ENCODE assay signal across 8 cellular contexts in the genomic region with DNA sequence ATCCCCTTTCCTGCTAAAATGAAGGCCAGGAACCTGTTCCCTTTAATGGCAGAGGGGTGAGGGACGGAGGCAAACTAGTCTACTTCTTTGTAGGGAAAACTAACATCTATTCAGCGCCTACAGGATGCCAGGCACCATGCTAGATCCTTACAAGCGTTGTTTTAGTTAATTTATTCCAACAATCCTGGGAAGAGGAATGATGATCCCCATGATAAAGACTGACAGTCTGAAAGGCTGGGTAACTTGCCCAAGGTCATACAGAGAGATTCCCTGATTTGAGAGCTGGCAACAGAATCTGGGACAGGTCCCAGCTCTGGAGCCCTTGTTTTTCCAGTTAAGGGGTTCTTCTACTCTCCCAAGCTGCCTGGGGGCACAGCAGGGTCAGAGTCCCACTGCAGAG. TPM values are rescaled to one million over a fixed set of nuclear protein-coding genes. Genes with fewer than 3 reads are reported as not detected.
DNase-seq lines count a peak whose midpoint lies in the region; ATAC-seq and TF ChIP-seq lines count a peak whose summit lies in the region.

No MANE protein-coding gene starts in this region.

- no peak for ATAC-seq in HG03159 (IDR thresholded peaks at IDR 0.05; ENCODE audit: unreplicated experiment)

- H3K79me2 ChIP-seq in Karpas-422 (ENCODE audit: low read length) = peaks cover 36% of the 10 kb centered on the region

- no peaks in the 10 kb centered on the region for H3K36me3 Mint-ChIP-seq in CD4-positive, alpha-beta memory T cell

- H3K9me3 ChIP-seq in CD4-positive, alpha-beta memory T cell (ENCODE audit: control insufficient read depth in 1 of 2, low read length in 2 of 2) = no peaks in the 10 kb centered on the region
- H3K9me3 ChIP-seq in Karpas-422 (ENCODE audit: low read length) (no peaks in the 10 kb centered on the region), neuron (ENCODE audit: low read length) (no peaks in the 10 kb centered on the region)

- peaks cover 2% of the 10 kb centered on the region; the same call in 1 of the 2 replicates for H4K20me1 ChIP-seq in Karpas-422 (ENCODE audit: insufficient read depth, low read depth, low read length)

- H2AFZ ChIP-seq in Karpas-422 (ENCODE audit: low read length) (peak overlapping the region; percentile 80), neuron (ENCODE audit: low read depth, low read length) (peak overlapping the region; percentile 57)

- no peaks in the 10 kb centered on the region for H3K27me3 Mint-ChIP-seq in CD4-positive, alpha-beta memory T cell

- H3K4me3 ChIP-seq in CD4-positive, alpha-beta memory T cell (ENCODE audit: low read length in 2 of 2) = peak overlapping the region; percentile 17 to 54
- peak overlapping the region; percentile 61 for H3K4me3 ChIP-seq in Karpas-422 (ENCODE audit: low read length)
- peak overlapping the region; percentile 63 for H3K4me3 ChIP-seq in neuron (ENCODE audit: low read length)

- H3K4me3 Mint-ChIP-seq in CD4-positive, alpha-beta memory T cell = peak overlapping the region; percentile 90 to 96 (median 92)

- CTCF ChIA-PET in CD4-positive, alpha-beta memory T cell (lab: Charles Lee; ENCODE audit: partially characterized antibody) = interaction anchor here (0.5 to 30.3 kb wide), 10 partner anchors 7 to 106 kb away, joined by 3 to 924 read pairs (median 4); no protein-coding TSS in a partner anchor

- intact Hi-C loops in CD4-positive, alpha-beta memory T cell (cut with micrococcal nuclease) = loop anchor here (1.0 to 2.0 kb wide), 4 partner anchors 27 to 187 kb away; a partner anchor contains a TSS

- peaks cover 74% of the 10 kb centered on the region for H3K4me1 ChIP-seq in CD4-positive, alpha-beta memory T cell (ENCODE audit: insufficient read depth, low read length)
- H3K4me1 ChIP-seq in Karpas-422 (ENCODE audit: low read length) (peaks cover 63% of the 10 kb centered on the region), neuron (ENCODE audit: insufficient read depth, low read length) (peaks cover 24% of the 10 kb centered on the region)

- no peak for TF ChIP-seq CTCF in GM10266 (IDR thresholded peaks at IDR 0.05; ENCODE audit: control insufficient read depth, insufficient read depth, low read depth, missing control alignments)

- POLR2A ChIA-PET in CD4-positive, alpha-beta memory T cell (lab: Charles Lee; ENCODE audit: partially characterized antibody) = interaction anchor here (0.6 to 11.2 kb wide), 14 partner anchors 8 to 187 kb away, joined by 3 to 135 read pairs (median 6); a partner anchor contains a TSS

- peak overlapping the region; percentile 63 for H3K9ac ChIP-seq in Karpas-422 (ENCODE audit: low read length)

- H3K4me2 ChIP-seq in Karpas-422 (ENCODE audit: low read depth, low read length, poor library complexity, severe bottlenecking) = peak overlapping the region; percentile 90

- no peaks in the 10 kb centered on the region for H3K27me3 ChIP-seq in CD4-positive, alpha-beta memory T cell (ENCODE audit: insufficient read depth, low read length)
- H3K27me3 ChIP-seq in Karpas-422 (ENCODE audit: low read length) (no peaks in the 10 kb centered on the region), neuron (ENCODE audit: insufficient read depth, low read length) (no peaks in the 10 kb centered on the region)

- no peak for DNase-seq in CD4-positive, alpha-beta memory T cell
- DNase-seq in Karpas-422 (no peak), GM10266 (ENCODE audit: extremely low spot score) (no peak), amygdala (lab: John Stamatoyannopoulos, UW) (no peak), middle frontal gyrus (ENCODE audit: extremely low spot score, low spot score) (no peak)

- no peaks in the 10 kb centered on the region for H3K36me3 ChIP-seq in CD4-positive, alpha-beta memory T cell (ENCODE audit: insufficient read depth, low read length)
- H3K36me3 ChIP-seq in Karpas-422 (ENCODE audit: insufficient read depth, low read length) (no peaks in the 10 kb centered on the region), neuron (ENCODE audit: insufficient read depth, low read length) (no peaks in the 10 kb centered on the region)

- peaks cover 0 to 3% (median 0%) of the 10 kb centered on the region in 8 donors for H3K9me3 Mint-ChIP-seq in CD4-positive, alpha-beta memory T cell

- no peaks in the 10 kb centered on the region for H3K9me2 ChIP-seq in Karpas-422 (replicated peaks; ENCODE audit: insufficient read depth, low read length)

- H3K4me1 Mint-ChIP-seq in CD4-positive, alpha-beta memory T cell = peaks cover 50 to 83% (median 73%) of the 10 kb centered on the region in 4 donors

- H3K27ac Mint-ChIP-seq in CD4-positive, alpha-beta memory T cell = peak overlapping the region; percentile 84 to 96 (median 88)

- H3K27ac ChIP-seq in CD4-positive, alpha-beta memory T cell (ENCODE audit: low read depth, low read length) = peak overlapping the region; percentile 47
- H3K27ac ChIP-seq in Karpas-422 (ENCODE audit: low read length) (no peak overlapping the region), cingulate gyrus (ENCODE audit: low read depth, low read length) (peak overlapping the region; percentile 65)

RNA-seq across cellular contexts. Expression of a gene that starts 0.7 kb away (rescaled TPM):
- 1 to 10 TPM; 1.1 to 1.2 TPM for total RNA-seq in CD4-positive, alpha-beta memory T cell
- 1 to 10 TPM in 1 of 2 donors, under 1 TPM in 1; 0.69 to 1.1 TPM for polyA plus RNA-seq in CD4-positive, alpha-beta memory T cell
- 6.6 and 8.0 TPM in 2 replicates for total RNA-seq in Karpas-422 (2014; rRNA removed; shearing (Covaris generic); ENCODE audit: low replicate concordance)

RNA-seq across cellular contexts. Expression of a gene that starts 27.6 kb away (rescaled TPM):
- 10 to 100 TPM; 89.6 to 98.0 TPM for total RNA-seq in CD4-positive, alpha-beta memory T cell
- 10 to 100 TPM in 1 of 2 donors, 1 to 10 TPM in 1; 8.9 to 20.1 TPM for polyA plus RNA-seq in CD4-positive, alpha-beta memory T cell
- 32.0 and 33.0 TPM in 2 replicates for total RNA-seq in Karpas-422 (2014; rRNA removed; shearing (Covaris generic); ENCODE audit: low replicate concordance)

RNA-seq across cellular contexts. Expression of a gene that starts 47.7 kb away (rescaled TPM):
- 1 to 10 TPM; 1.2 to 1.4 TPM for total RNA-seq in CD4-positive, alpha-beta memory T cell
- 1 to 10 TPM in 1 of 2 donors, under 1 TPM in 1; 0.73 to 1.4 TPM for polyA plus RNA-seq in CD4-positive, alpha-beta memory T cell
- 0.60 and 0.61 TPM in 2 replicates for total RNA-seq in Karpas-422 (2014; rRNA removed; shearing (Covaris generic); ENCODE audit: low replicate concordance)
